ENCODE assay signal across 19 cellular contexts in genomic region chr3:53661480-53661879, GRCh38.
A peak's percentile ranks its signal among the peaks of the same experiment; 100 is the strongest.
DNase-seq lines count a peak whose midpoint lies in the region; ATAC-seq, FAIRE-seq and TF ChIP-seq lines count a peak whose summit lies in the region.
"Had no signal": no experiment of that assay in that cellular context is flagged by ENCODE, and none has a peak within 500 bp of the region (broad histone marks: within the 10 kb centered on the region; RNA-seq: fewer than 3 reads in every experiment).

No MANE protein-coding gene starts in this region.

- 60% methylated on average over 5 of the region's 5 CpGs for WGBS in GM12878 (ENCODE audit: insufficient coverage, insufficient replicate concordance, low lambda C conversion rate, missing lambda C conversion rate)
- WGBS in esophagus muscularis mucosa, result 91% methylated on average over 5 of the region's 5 CpGs
- WGBS in stomach, 5 donors, result 66 to 83% (median 78%) methylated on average over 5 of the region's 5 CpGs

- H3K9me3 ChIP-seq in HCT116 (ENCODE audit: control insufficient read depth in 1 of 2, insufficient read depth in 1 of 2, low read depth in 1 of 2, low read length in 2 of 2) (no peaks in the 10 kb centered on the region), GM12878 (replicated peaks; ENCODE audit: control insufficient read depth, insufficient read depth, low read length) (peaks cover 4% of the 10 kb centered on the region; the same call in 1 of the 3 replicates), esophagus muscularis mucosa (peaks cover 0 to 9% (median 6%) of the 10 kb centered on the region in 4 donors), stomach (peaks cover 0 to 32% (median 18%) of the 10 kb centered on the region in 4 donors)
- H3K9me3 ChIP-seq: Caco-2 had no signal

- POLR2A ChIA-PET in HCT116 (lab: Charles Lee) (no interaction called here), GM12878 (lab: Charles Lee) (no interaction called here)

- H3K36me3 Mint-ChIP-seq in mesothelial cell of epicardium, result peaks cover 3% of the 10 kb centered on the region
- H3K36me3 Mint-ChIP-seq: CD4-positive, CD25-positive, alpha-beta regulatory T cell; CD8-positive, alpha-beta T cell had no signal

- DNase-seq in HCT116 (ENCODE audit: low read depth, low spot score) (no peak), GM12878 (ENCODE audit: low read depth, low spot score) (no peak), esophagus muscularis mucosa (ENCODE audit: extremely low spot score) (peak; percentile 47), stomach (no peak), DMS153 (lab: John Stamatoyannopoulos, UW) (no peak), mesothelial cell of epicardium (ENCODE audit: low spot score in 2 of 2, unreplicated experiment in 2 of 2) (no peak)
- DNase-seq: Caco-2; CD4-positive, CD25-positive, alpha-beta regulatory T cell; CD8-positive, alpha-beta T cell; DMS79; EL; GDM1; GOT3; H7; HCEC 1CT; HFFc6 had no signal

- TF ChIP-seq CTCF in HCT116 (IDR thresholded peaks at IDR 0.05 in 2 of 3, conservative IDR thresholded peaks at IDR 0.05 in 1 of 3; ENCODE audit: borderline replicate concordance in 1 of 3, insufficient read depth in 1 of 3, low read depth in 2 of 3, low read length in 2 of 3) (no peak), GM12878 (IDR thresholded peaks at IDR 0.05 in 2 of 3, conservative IDR thresholded peaks at IDR 0.05 in 1 of 3; ENCODE audit: control insufficient read depth in 2 of 3, extremely low read depth in 1 of 3, insufficient read depth in 1 of 3, low read depth in 3 of 3, low read length in 3 of 3) (no peak), esophagus muscularis mucosa (IDR thresholded peaks at IDR 0.05) (no peak), stomach (IDR thresholded peaks at IDR 0.05) (no peak), mesothelial cell of epicardium (IDR thresholded peaks at IDR 0.05; ENCODE audit: unreplicated experiment) (no peak)

- H3K36me3 ChIP-seq in HCT116 (ENCODE audit: control insufficient read depth in 1 of 2, insufficient read depth in 2 of 2, low read length in 2 of 2) (no peaks in the 10 kb centered on the region), GM12878 (ENCODE audit: control insufficient read depth in 2 of 2, insufficient read depth in 2 of 2, low read length in 1 of 2) (no peaks in the 10 kb centered on the region), esophagus muscularis mucosa (no peaks in the 10 kb centered on the region), stomach (no peaks in the 10 kb centered on the region)

- no peak for TF ChIP-seq EP300 in GM12878 (IDR thresholded peaks at IDR 0.05; ENCODE audit: borderline replicate concordance in 1 of 2, control insufficient read depth in 1 of 2, low read depth in 2 of 2, low read length in 2 of 2)
- TF ChIP-seq EP300 in esophagus muscularis mucosa (IDR thresholded peaks at IDR 0.05), result no peak
- no peak for TF ChIP-seq EP300 in stomach (IDR thresholded peaks at IDR 0.05)

- in situ Hi-C loops in GM12878 (cut with MboI), result no loop called here

- ATAC-seq in HCT116 (no peak), GM12878 (no peak)
- ATAC-seq: CD8-positive, alpha-beta T cell had no signal

- peaks cover 17% of the 10 kb centered on the region for H3K4me1 Mint-ChIP-seq in mesothelial cell of epicardium
- H3K4me1 Mint-ChIP-seq: CD4-positive, CD25-positive, alpha-beta regulatory T cell had no signal

- H3K79me2 ChIP-seq in HCT116 (ENCODE audit: insufficient read depth, low read length) (no peaks in the 10 kb centered on the region), GM12878 (ENCODE audit: control insufficient read depth, insufficient read depth, low read length) (no peaks in the 10 kb centered on the region)

- RAD21 ChIA-PET in HCT116 (lab: Charles Lee; ENCODE audit: low non-redundant PET in 1 of 2, low total read pairs in 2 of 2, uncharacterized antibody in 2 of 2, unreplicated experiment in 2 of 2), result no interaction called here
- RAD21 ChIA-PET in GM12878 (lab: Charles Lee; ENCODE audit: unreplicated experiment), result no interaction called here

- CTCF ChIA-PET in HCT116 (lab: Charles Lee) (no interaction called here), GM12878 (lab: Yijun Ruan, JAX) (no interaction called here)

- TF ChIP-seq RAD21 in HCT116 (IDR thresholded peaks at IDR 0.05; ENCODE audit: low read depth) (no peak), GM12878 (IDR thresholded peaks at IDR 0.05; ENCODE audit: insufficient read depth, low read depth, low read length) (no peak)

- H4K20me1 ChIP-seq in HCT116 (ENCODE audit: insufficient read depth), result no peaks in the 10 kb centered on the region
- no peaks in the 10 kb centered on the region for H4K20me1 ChIP-seq in GM12878 (ENCODE audit: control insufficient read depth, insufficient read depth)

- BruUV-seq in HCT116 (replicated peaks; lab: Mats Ljungman, UMichigan) (no TSS peak), GM12878 (replicated peaks; lab: Mats Ljungman, UMichigan) (no TSS peak)

- no peak for FAIRE-seq in GM12878 (lab: Jason Lieb, UNC)
- FAIRE-seq: GM12891, GM18507 had no signal

- no peak overlapping the region for H2AFZ ChIP-seq in HCT116 (ENCODE audit: low read depth, low read length, poor library complexity, severe bottlenecking)
- H2AFZ ChIP-seq in GM12878 (ENCODE audit: control insufficient read depth, low read depth, low read length), result no peak overlapping the region

- no peak overlapping the region for H3K27ac Mint-ChIP-seq in mesothelial cell of epicardium
- H3K27ac Mint-ChIP-seq: CD4-positive, CD25-positive, alpha-beta regulatory T cell; CD8-positive, alpha-beta T cell; HFFc6 had no signal

- TF ChIP-seq POLR2A in HCT116 (IDR thresholded peaks at IDR 0.05; ENCODE audit: borderline replicate concordance, extremely low read depth, insufficient read depth, insufficient read length) (no peak), GM12878 (IDR thresholded peaks at IDR 0.05; ENCODE audit: low read depth, low read length) (no peak), esophagus muscularis mucosa (IDR thresholded peaks at IDR 0.05; ENCODE audit: low read depth) (no peak), stomach (IDR thresholded peaks at IDR 0.05) (no peak)

- no peak overlapping the region for H3K4me2 ChIP-seq in HCT116 (ENCODE audit: low read length)
- no peak overlapping the region for H3K4me2 ChIP-seq in GM12878 (ENCODE audit: control insufficient read depth, insufficient read depth)

- peaks cover 26% of the 10 kb centered on the region for H3K9me3 Mint-ChIP-seq in mesothelial cell of epicardium

- H3K4me3 Mint-ChIP-seq in mesothelial cell of epicardium, result no peak overlapping the region
- H3K4me3 Mint-ChIP-seq: CD4-positive, CD25-positive, alpha-beta regulatory T cell; CD8-positive, alpha-beta T cell; HFFc6 had no signal

- H3K27ac ChIP-seq in HCT116 (ENCODE audit: low read depth, low read length) (no peak overlapping the region), GM12878 (ENCODE audit: control insufficient read depth, insufficient read depth) (no peak overlapping the region), esophagus muscularis mucosa (replicated peaks in 1 of 4) (no peak overlapping the region), stomach (no peak overlapping the region)
- H3K27ac ChIP-seq: C4-2B had no signal

- H3K4me1 ChIP-seq in HCT116 (ENCODE audit: control insufficient read depth in 1 of 2, insufficient read depth in 2 of 2, low read length in 2 of 2) (no peaks in the 10 kb centered on the region), GM12878 (ENCODE audit: control insufficient read depth, insufficient read depth, low read length) (no peaks in the 10 kb centered on the region), esophagus muscularis mucosa (no peaks in the 10 kb centered on the region), stomach (no peaks in the 10 kb centered on the region)

- no peak overlapping the region for H3K4me3 ChIP-seq in HCT116 (replicated peaks in 1 of 2; ENCODE audit: low read depth in 1 of 2, low read length in 2 of 2)
- no peak overlapping the region for H3K4me3 ChIP-seq in GM12878
- no peak overlapping the region for H3K4me3 ChIP-seq in esophagus muscularis mucosa
- no peak overlapping the region for H3K4me3 ChIP-seq in stomach

- peaks cover 10% of the 10 kb centered on the region for H3K27me3 Mint-ChIP-seq in mesothelial cell of epicardium (ENCODE audit: low read depth)

- SMC1A ChIA-PET in GM12878 (lab: Charles Lee; ENCODE audit: uncharacterized antibody, unreplicated experiment), result no interaction called here

- H3K27me3 ChIP-seq in HCT116 (ENCODE audit: insufficient read depth, low read length) (no peaks in the 10 kb centered on the region), GM12878 (replicated peaks in 1 of 2; ENCODE audit: control insufficient read depth in 2 of 2, insufficient read depth in 2 of 2, low read length in 1 of 2) (no peaks in the 10 kb centered on the region), esophagus muscularis mucosa (no peaks in the 10 kb centered on the region), stomach (no peaks in the 10 kb centered on the region)

- H3K9ac ChIP-seq in HCT116 (ENCODE audit: low read length) (no peak overlapping the region), GM12878 (ENCODE audit: control insufficient read depth, insufficient read depth, low read length) (no peak overlapping the region)

- intact Hi-C loops in HCT116 (cut with micrococcal nuclease), result no loop called here
- intact Hi-C loops in GM12878 (cut with micrococcal nuclease; ENCODE audit: unreplicated experiment), result no loop called here
- intact Hi-C loops in esophagus muscularis mucosa (cut with DNase I), result no loop called here
- intact Hi-C loops in stomach (cut with DNase I; ENCODE audit: low total_unique reads), result no loop called here

- no peaks in the 10 kb centered on the region for H3K9me2 ChIP-seq in HCT116 (ENCODE audit: insufficient read depth)

TF ChIP-seq in HCT116, 20 proteins besides CTCF, POLR2A, EP300 and RAD21:
- TF ChIP-seq EGR1 (IDR thresholded peaks at IDR 0.05; ENCODE audit: low read depth), result no peak
- peak; percentile 43 for TF ChIP-seq ZNF274 (IDR thresholded peaks at IDR 0.05; ENCODE audit: low read depth, low read length)

TF ChIP-seq in GM12878, 131 proteins besides CTCF, POLR2A, EP300 and RAD21:
- TF ChIP-seq ZNF274 (IDR thresholded peaks at IDR 0.05; ENCODE audit: insufficient read depth, insufficient read length), result peak; percentile 29
- no peak for TF ChIP-seq RFX5 (IDR thresholded peaks at IDR 0.05; ENCODE audit: low read depth, low read length)
- TF ChIP-seq POU2F2 (IDR thresholded peaks at IDR 0.05; ENCODE audit: borderline replicate concordance, low read depth, low read length), result no peak

Comparison
In these comparisons a context has a peak if more than half of its experiments do, and no peak if none do; other contexts are left out.
1. Of the 18 proteins assayed by ChIP-seq in both GM12878 and HCT116: peak only in GM12878: none; only in HCT116: none; in both: ZNF274; in neither: 17.